In genomic region chr14:53885241-53885640, GRCh38 we compare ENCODE assay signal across 27 cellular contexts.
"Had no signal": no experiment of that assay in that cellular context is flagged by ENCODE, and none has a peak within 500 bp of the region (broad histone marks: within the 10 kb centered on the region; RNA-seq: fewer than 3 reads in every experiment).

No MANE protein-coding gene starts in this region.

- H3K27ac Mint-ChIP-seq: immature natural killer cell; naive B cell; natural killer cell; stimulated activated memory B cell treated with anti-CD40 and anti-IgM and Interleukin-4, amounts not matched to agents 10 μg/mL and 1 μg/mL and 100 μg/mL, for 72 hours; stimulated activated naive CD8-positive, alpha-beta T cell treated with anti-CD3 and anti-CD28 coated beads, Interleukin-15, amount 100 ng/mL, for 72 hours; type B pancreatic cell had no signal

- H3K4me1 ChIP-seq: left lung, parathyroid adenoma, psoas muscle, uterus had no signal

- H3K9me3 ChIP-seq: left lung, lower lobe of right lung, neutrophil, psoas muscle, right lobe of liver, tibial nerve, uterus had no signal

- ATAC-seq: left colon; left lung; lower lobe of right lung; natural killer cell; psoas muscle; right lobe of liver; stimulated activated memory B cell treated with anti-CD40 and anti-IgM and Interleukin-4, amounts not matched to agents 10 μg/mL and 1 μg/mL and 100 μg/mL, for 72 hours; stimulated activated naive CD8-positive, alpha-beta T cell treated with anti-CD3 and anti-CD28 coated beads, Interleukin-15, amount 100 ng/mL, for 72 hours had no signal

- H3K4me3 Mint-ChIP-seq: immature natural killer cell; naive B cell; natural killer cell; stimulated activated memory B cell treated with anti-CD40 and anti-IgM and Interleukin-4, amounts not matched to agents 10 μg/mL and 1 μg/mL and 100 μg/mL, for 72 hours; stimulated activated naive CD8-positive, alpha-beta T cell treated with anti-CD3 and anti-CD28 coated beads, Interleukin-15, amount 100 ng/mL, for 72 hours; type B pancreatic cell had no signal

- H3K9ac ChIP-seq: parathyroid adenoma had no signal

- H3K79me2 ChIP-seq: parathyroid adenoma had no signal

- FAIRE-seq: kidney had no signal

- H2AFZ ChIP-seq: parathyroid adenoma had no signal

- H3K36me3 Mint-ChIP-seq: immature natural killer cell; natural killer cell; stimulated activated memory B cell treated with anti-CD40 and anti-IgM and Interleukin-4, amounts not matched to agents 10 μg/mL and 1 μg/mL and 100 μg/mL, for 72 hours; type B pancreatic cell had no signal

- H3K27ac ChIP-seq: left lung, lower lobe of right lung, neutrophil, parathyroid adenoma, psoas muscle, right lobe of liver, tibial nerve, uterus had no signal

- H3K4me2 ChIP-seq: smooth muscle cell had no signal

- DNase-seq: hypothalamus; immature natural killer cell; kidney; left colon; left lung; lower lobe of right lung; mammary epithelial cell; mesenchymal stem cell; naive B cell; natural killer cell; occipital lobe; psoas muscle; right lobe of liver; stimulated activated CD4-positive, alpha-beta T cell treated with anti-CD3 and anti-CD28 coated beads, Interleukin-1b, Interleukin-23, amount 100 ng/mL, for 48 hours; stimulated activated CD4-positive, alpha-beta T cell treated with anti-CD3 and anti-CD28 coated beads, Interleukin-2, amount 100 ng/mL, for 48 hours; stimulated activated CD4-positive, alpha-beta T cell treated with anti-CD3 and anti-CD28 coated beads, Interleukin-4, amount 100 ng/mL, for 4 hours; stimulated activated CD8-positive, alpha-beta memory T cell treated with anti-CD3 and anti-CD28 coated beads, Interleukin-4, amount 100 ng/mL, for 48 hours; stimulated activated naive CD4-positive, alpha-beta T cell treated with Interleukin-2 at 50 U/mL for 16 hours; stimulated activated naive CD8-positive, alpha-beta T cell treated with anti-CD3 and anti-CD28 coated beads, Interleukin-15, amount 100 ng/mL, for 72 hours; substantia nigra; uterus had no signal

- H3K27me3 ChIP-seq: left lung, neutrophil, right lobe of liver, tibial nerve, uterus had no signal

- H3K4me3 ChIP-seq: left lung, lower lobe of right lung, psoas muscle, right lobe of liver, smooth muscle cell, tibial nerve, uterus had no signal

- H3K36me3 ChIP-seq: left lung, lower lobe of right lung, neutrophil, right lobe of liver, tibial nerve, uterus had no signal

- H3K4me1 Mint-ChIP-seq: immature natural killer cell; naive B cell; natural killer cell; stimulated activated memory B cell treated with anti-CD40 and anti-IgM and Interleukin-4, amounts not matched to agents 10 μg/mL and 1 μg/mL and 100 μg/mL, for 72 hours; stimulated activated naive CD8-positive, alpha-beta T cell treated with anti-CD3 and anti-CD28 coated beads, Interleukin-15, amount 100 ng/mL, for 72 hours had no signal
